Comparison of ENCODE assay signal across 25 cellular contexts in the genomic region with DNA sequence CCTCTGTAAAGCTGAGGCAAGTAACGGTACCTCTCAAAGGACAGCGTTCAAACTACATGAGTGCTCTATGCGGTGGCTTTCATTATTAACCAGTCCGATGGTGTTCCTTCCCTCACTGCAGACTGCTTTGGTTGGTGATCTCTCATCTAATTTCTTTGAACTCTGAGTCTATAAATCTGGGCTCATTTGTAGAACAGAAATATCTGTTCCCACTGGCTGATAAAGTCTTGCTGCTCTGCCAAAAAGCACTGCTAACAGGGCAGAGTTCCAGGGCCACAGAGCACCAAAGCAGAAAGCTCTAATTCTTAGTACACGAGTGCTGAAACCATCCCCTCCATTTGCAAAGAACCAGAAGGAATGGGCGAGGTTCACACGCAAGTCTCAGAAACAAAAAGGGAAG.
DNase-seq lines count a peak whose midpoint lies in the region; ATAC-seq and TF ChIP-seq lines count a peak whose summit lies in the region.
"Had no signal": no experiment of that assay in that cellular context is flagged by ENCODE, and none has a peak within 500 bp of the region (broad histone marks: within the 10 kb centered on the region; RNA-seq: fewer than 3 reads in every experiment).

No MANE protein-coding gene starts in this region.

- H3K79me1 ChIP-seq in IMR-90 (ENCODE audit: low read depth in 1 of 2, low read length in 2 of 2) = peaks cover 57 to 79% of the 10 kb centered on the region in 2 experiments

- peak overlapping the region; percentile 11 for H3K27ac Mint-ChIP-seq in glutamatergic neuron (ENCODE audit: unreplicated experiment)
- H3K27ac Mint-ChIP-seq in natural killer cell treated with Interleukin-12 subunit alpha and Interleukin-12 subunit beta and Interleukin-15 and Interleukin-18, amount 100 ng/mL, for 72 hours = no peak overlapping the region
- H3K27ac Mint-ChIP-seq: activated CD4-positive, alpha-beta T cell treated with anti-CD3 and anti-CD28 coated beads for 36 hours; activated naive CD8-positive, alpha-beta T cell treated with anti-CD3 and anti-CD28 coated beads, Interleukin-2, amount 10 ng/mL, durations not matched to agents 7 days and 5 days; activated T-helper 17 cell treated with anti-CD3 and anti-CD28 coated beads, Interleukin-2, amount 50 U/mL, for 72 hours; neural progenitor cell had no signal

- POLR2A ChIA-PET in IMR-90 (lab: Charles Lee; ENCODE audit: unreplicated experiment) = no interaction called here

- dilution Hi-C loops in IMR-90 (cut with HindIII; ENCODE audit: low sequenced_read_pairs, unreplicated experiment) = no loop called here

- WGBS in IMR-90 (ENCODE audit: extremely low coverage in 2 of 2, insufficient read length in 1 of 2), 2 experiments = 100% methylated on average over 2 of the region's 7 CpGs; no CpG with 5 or more reads in 1 of the 2 experiments

- H3K23ac ChIP-seq in IMR-90 (ENCODE audit: low read depth, low read length) = no peak overlapping the region

- H2AK5ac ChIP-seq in IMR-90 (ENCODE audit: low read depth, low read length) = 0 out of 2 replicates have a peak overlapping the region, but pooled peaks have one; percentile 7

- no peak for TF ChIP-seq POLR2A in IMR-90 (IDR thresholded peaks at IDR 0.05; ENCODE audit: low read depth, low read length)

- no peak overlapping the region for H4K8ac ChIP-seq in IMR-90 (ENCODE audit: low read depth in 2 of 2, low read length in 2 of 2)

- no peak overlapping the region for H2BK5ac ChIP-seq in IMR-90 (ENCODE audit: low read depth, low read length, poor library complexity, severe bottlenecking)

- H3K56ac ChIP-seq in IMR-90 (ENCODE audit: extremely low read depth, insufficient read depth, low read length) = no peak overlapping the region

- no peak for TF ChIP-seq RAD21 in IMR-90 (IDR thresholded peaks at IDR 0.05; ENCODE audit: low read length)

- no peak overlapping the region for H4K5ac ChIP-seq in IMR-90 (ENCODE audit: low read depth, low read length)

- no peaks in the 10 kb centered on the region for H3K27me3 Mint-ChIP-seq in glutamatergic neuron (ENCODE audit: unreplicated experiment)
- no peaks in the 10 kb centered on the region for H3K27me3 Mint-ChIP-seq in natural killer cell treated with Interleukin-12 subunit alpha and Interleukin-12 subunit beta and Interleukin-15 and Interleukin-18, amount 100 ng/mL, for 72 hours
- H3K27me3 Mint-ChIP-seq: activated CD4-positive, alpha-beta T cell treated with anti-CD3 and anti-CD28 coated beads for 36 hours; activated naive CD8-positive, alpha-beta T cell treated with anti-CD3 and anti-CD28 coated beads, Interleukin-2, amount 10 ng/mL, durations not matched to agents 7 days and 5 days; activated T-helper 17 cell treated with anti-CD3 and anti-CD28 coated beads, Interleukin-2, amount 50 U/mL, for 72 hours; CD4-positive, alpha-beta memory T cell had no signal

- no peak overlapping the region for H3K4me3 Mint-ChIP-seq in glutamatergic neuron (ENCODE audit: unreplicated experiment)
- no peak overlapping the region for H3K4me3 Mint-ChIP-seq in natural killer cell treated with Interleukin-12 subunit alpha and Interleukin-12 subunit beta and Interleukin-15 and Interleukin-18, amount 100 ng/mL, for 72 hours
- H3K4me3 Mint-ChIP-seq: activated CD4-positive, alpha-beta T cell treated with anti-CD3 and anti-CD28 coated beads for 36 hours; activated naive CD8-positive, alpha-beta T cell treated with anti-CD3 and anti-CD28 coated beads, Interleukin-2, amount 10 ng/mL, durations not matched to agents 7 days and 5 days; activated T-helper 17 cell treated with anti-CD3 and anti-CD28 coated beads, Interleukin-2, amount 50 U/mL, for 72 hours; CD4-positive, alpha-beta memory T cell; neural progenitor cell had no signal

- no peak overlapping the region for H3K27ac ChIP-seq in IMR-90 (ENCODE audit: insufficient read depth, low read length)
- H3K27ac ChIP-seq: neural progenitor cell, Peyer's patch, psoas muscle had no signal

- no peak overlapping the region for H3K4me3 ChIP-seq in IMR-90 (ENCODE audit: insufficient read depth, low read depth, low read length)
- no peak overlapping the region for H3K4me3 ChIP-seq in astrocyte of the spinal cord (ENCODE audit: low read depth, low read length)
- H3K4me3 ChIP-seq: K562, neural progenitor cell, Peyer's patch, psoas muscle had no signal

- H3K14ac ChIP-seq in IMR-90 (replicated peaks; ENCODE audit: low read depth, low read length) = no peak overlapping the region

- no peak for TF ChIP-seq CTCF in IMR-90 (conservative IDR thresholded peaks at IDR 0.05; ENCODE audit: low read depth, low read length)
- TF ChIP-seq CTCF in astrocyte of the spinal cord (IDR thresholded peaks at IDR 0.05; ENCODE audit: low read depth, low read length) = no peak
- no peak for TF ChIP-seq CTCF in glutamatergic neuron (IDR thresholded peaks at IDR 0.05; ENCODE audit: partially characterized antibody, unreplicated experiment)

- no peak overlapping the region for H2AK9ac ChIP-seq in IMR-90 (replicated peaks; ENCODE audit: low read depth, low read length, poor library complexity)

- H3K4me2 ChIP-seq in IMR-90 (ENCODE audit: low read depth, low read length) = no peak overlapping the region
- H3K4me2 ChIP-seq: neural progenitor cell had no signal

- H3K36me3 Mint-ChIP-seq in glutamatergic neuron (ENCODE audit: unreplicated experiment) = no peaks in the 10 kb centered on the region
- peaks cover 5% of the 10 kb centered on the region for H3K36me3 Mint-ChIP-seq in natural killer cell treated with Interleukin-12 subunit alpha and Interleukin-12 subunit beta and Interleukin-15 and Interleukin-18, amount 100 ng/mL, for 72 hours

- H3K4me1 ChIP-seq in IMR-90 (ENCODE audit: control insufficient read depth, insufficient read depth, low read length) = peaks cover 11% of the 10 kb centered on the region
- H3K4me1 ChIP-seq: neural progenitor cell, Peyer's patch had no signal

- H2BK20ac ChIP-seq in IMR-90 (ENCODE audit: low read depth, low read length) = peak overlapping the region; percentile 5; the same call in 1 of the 2 replicates

- no peak overlapping the region for H3K18ac ChIP-seq in IMR-90 (ENCODE audit: low read depth, low read length)

- H3K27me3 ChIP-seq in IMR-90 (ENCODE audit: control insufficient read depth, insufficient read depth, low read length) = no peaks in the 10 kb centered on the region
- H3K27me3 ChIP-seq: neural progenitor cell, Peyer's patch had no signal

- no TSS peak for BruUV-seq in IMR-90 (replicated peaks; lab: Mats Ljungman, UMichigan)

- H3K4ac ChIP-seq in IMR-90 (ENCODE audit: low read depth, low read length) = 0 out of 2 replicates have a peak overlapping the region, but pooled peaks have one; percentile 9

- peaks cover 13% of the 10 kb centered on the region for H3K4me1 Mint-ChIP-seq in glutamatergic neuron (ENCODE audit: low read depth, unreplicated experiment)
- H3K4me1 Mint-ChIP-seq in natural killer cell treated with Interleukin-12 subunit alpha and Interleukin-12 subunit beta and Interleukin-15 and Interleukin-18, amount 100 ng/mL, for 72 hours (ENCODE audit: low read depth in 2 of 2) = peaks cover 28 to 32% of the 10 kb centered on the region in 2 donors

- H3K9me1 ChIP-seq in IMR-90 (ENCODE audit: insufficient read depth, low read length) = peaks cover 5% of the 10 kb centered on the region

- H2BK120ac ChIP-seq in IMR-90 (ENCODE audit: low read depth, low read length) = no peak overlapping the region

- CTCF ChIA-PET in IMR-90 (lab: Yijun Ruan, JAX) = interaction anchor here (1.1 kb wide), 1 partner anchor 10 kb away, joined by 3 read pairs; no protein-coding TSS in a partner anchor

- H4K91ac ChIP-seq in IMR-90 (ENCODE audit: insufficient read depth, low read depth, low read length) = no peak overlapping the region

- peaks cover 10% of the 10 kb centered on the region for H3K9me3 ChIP-seq in IMR-90 (ENCODE audit: control insufficient read depth, insufficient read depth, low read length)
- H3K9me3 ChIP-seq: Peyer's patch, psoas muscle had no signal

- H3K9ac ChIP-seq in IMR-90 (ENCODE audit: low read depth, low read length) = no peak overlapping the region
- H3K9ac ChIP-seq: neural progenitor cell had no signal

- H2AFZ ChIP-seq in IMR-90 (replicated peaks; ENCODE audit: low read length, poor library complexity) = no peak overlapping the region
- H2AFZ ChIP-seq: neural progenitor cell had no signal

- DNase-seq in IMR-90 (peak; percentile 53), astrocyte of the spinal cord (ENCODE audit: low read depth, low spot score) (peak; percentile 66), glutamatergic neuron (no peak), putamen (ENCODE audit: low spot score) (peak; percentile 33), SHP77 (lab: John Stamatoyannopoulos, UW) (no peak), GM19240 (ENCODE audit: insufficient read length, low spot score) (no peak), NCI-H1417 treated with DMSO at 0.1 percent for 48 hours (lab: John Stamatoyannopoulos, UW) (no peak)
- no peak for DNase-seq in natural killer cell treated with Interleukin-12 subunit alpha and Interleukin-12 subunit beta and Interleukin-15 and Interleukin-18, amount 100 ng/mL, for 72 hours (ENCODE audit: low spot score)
- DNase-seq: activated CD4-positive, alpha-beta T cell treated with anti-CD3 and anti-CD28 coated beads for 36 hours; activated naive CD8-positive, alpha-beta T cell treated with anti-CD3 and anti-CD28 coated beads, Interleukin-2, amount 10 ng/mL, durations not matched to agents 7 days and 5 days; CD4-positive, alpha-beta memory T cell; central memory CD4-positive, alpha-beta T cell; DMS79 treated with DMSO at 0.1 percent for 48 hours; effector memory CD4-positive, alpha-beta T cell; kidney glomerular epithelial cell; MV-4-11; NCI-H2029 treated with DMSO at 0.1 percent for 48 hours; NK-92 treated with Interleukin-12 subunit alpha and Interleukin-12 subunit beta, amount 100 ng/mL, for 24 hours; Peyer's patch; psoas muscle; stimulated activated CD4-positive, alpha-beta T cell treated with anti-CD3 and anti-CD28 coated beads, Interleukin-12 subunit alpha, Interleukin-12 subunit beta, amount 100 ng/mL, for 4 hours; stimulated activated CD8-positive, alpha-beta memory T cell treated with anti-CD3 and anti-CD28 coated beads, Interleukin-4, amount 100 ng/mL, for 48 hours had no signal

- in situ Hi-C loops in IMR-90 (cut with MboI; ENCODE audit: low sequenced_read_pairs) (no loop called here), astrocyte of the spinal cord (cut with HindIII; ENCODE audit: low sequenced_read_pairs) (no loop called here)

- H2BK15ac ChIP-seq in IMR-90 (ENCODE audit: low read depth, low read length) = no peak overlapping the region

- H4K20me1 ChIP-seq in IMR-90 (ENCODE audit: insufficient read depth, low read length) = peaks cover 4% of the 10 kb centered on the region; the same call in 1 of the 2 replicates

- H3K36me3 ChIP-seq in IMR-90 (ENCODE audit: control insufficient read depth, insufficient read depth, low read length) = peaks cover 4% of the 10 kb centered on the region; the same call in 1 of the 2 replicates
- H3K36me3 ChIP-seq: neural progenitor cell, Peyer's patch had no signal

- H3K9me3 Mint-ChIP-seq in glutamatergic neuron (ENCODE audit: unreplicated experiment) = peaks cover 4% of the 10 kb centered on the region
- no peaks in the 10 kb centered on the region for H3K9me3 Mint-ChIP-seq in natural killer cell treated with Interleukin-12 subunit alpha and Interleukin-12 subunit beta and Interleukin-15 and Interleukin-18, amount 100 ng/mL, for 72 hours
- H3K9me3 Mint-ChIP-seq: activated naive CD8-positive, alpha-beta T cell treated with anti-CD3 and anti-CD28 coated beads, Interleukin-2, amount 10 ng/mL, durations not matched to agents 7 days and 5 days; activated T-helper 17 cell treated with anti-CD3 and anti-CD28 coated beads, Interleukin-2, amount 50 U/mL, for 72 hours; neural progenitor cell had no signal

- intact Hi-C loops in IMR-90 (cut with micrococcal nuclease) = no loop called here

- 0 out of 2 replicates have a peak, but pooled peaks have one; percentile 21 for ATAC-seq in IMR-90 (ENCODE audit: low read depth)
- ATAC-seq in natural killer cell treated with Interleukin-12 subunit alpha and Interleukin-12 subunit beta and Interleukin-15 and Interleukin-18, amount 100 ng/mL, for 72 hours = no peak
- ATAC-seq: activated CD4-positive, alpha-beta T cell treated with anti-CD3 and anti-CD28 coated beads for 36 hours; activated T-helper 17 cell treated with anti-CD3 and anti-CD28 coated beads, Interleukin-2, amount 50 U/mL, for 72 hours; K562 had no signal

Comparison
In these comparisons a context has a peak if more than half of its experiments do, and no peak if none do; other contexts are left out.
1. DNase-seq: peak in IMR-90 (single experiment), astrocyte of the spinal cord (single experiment) and putamen (single experiment); none in glutamatergic neuron (single experiment), SHP77 (0 of 2), GM19240 (single experiment), NCI-H1417 treated with DMSO at 0.1 percent for 48 hours (single experiment) and natural killer cell treated with Interleukin-12 subunit alpha and Interleukin-12 subunit beta and Interleukin-15 and Interleukin-18, amount 100 ng/mL, for 72 hours (single experiment).